ENCODE assay signal across 2 cellular contexts in the genomic region with DNA sequence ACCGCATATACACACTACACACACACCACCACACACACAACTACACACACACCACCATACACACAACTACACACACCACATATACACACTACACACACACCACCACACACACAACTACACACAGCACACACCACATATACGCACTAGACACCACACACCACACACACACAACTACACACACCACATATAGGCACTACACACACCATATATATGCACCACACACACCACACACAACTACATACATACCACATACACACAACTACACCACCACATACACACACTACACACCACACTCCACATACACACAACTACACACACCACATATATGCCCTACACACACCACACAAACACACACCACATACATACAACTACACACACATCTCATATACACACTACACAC.
TF ChIP-seq lines count a peak whose summit lies in the region.

No MANE protein-coding gene starts in this region.

TF ChIP-seq in HepG2, 621 proteins besides CTCF, POLR2A, EP300 and RAD21:
- TF ChIP-seq ZBTB3 (CRISPR knock-in tag; IDR thresholded peaks at IDR 0.05; ENCODE audit: borderline replicate concordance, low read depth) (no peak), CBX1 (IDR thresholded peaks at IDR 0.05; ENCODE audit: low read depth) (peak; percentile 68)
- TF ChIP-seq, protein P1, sequence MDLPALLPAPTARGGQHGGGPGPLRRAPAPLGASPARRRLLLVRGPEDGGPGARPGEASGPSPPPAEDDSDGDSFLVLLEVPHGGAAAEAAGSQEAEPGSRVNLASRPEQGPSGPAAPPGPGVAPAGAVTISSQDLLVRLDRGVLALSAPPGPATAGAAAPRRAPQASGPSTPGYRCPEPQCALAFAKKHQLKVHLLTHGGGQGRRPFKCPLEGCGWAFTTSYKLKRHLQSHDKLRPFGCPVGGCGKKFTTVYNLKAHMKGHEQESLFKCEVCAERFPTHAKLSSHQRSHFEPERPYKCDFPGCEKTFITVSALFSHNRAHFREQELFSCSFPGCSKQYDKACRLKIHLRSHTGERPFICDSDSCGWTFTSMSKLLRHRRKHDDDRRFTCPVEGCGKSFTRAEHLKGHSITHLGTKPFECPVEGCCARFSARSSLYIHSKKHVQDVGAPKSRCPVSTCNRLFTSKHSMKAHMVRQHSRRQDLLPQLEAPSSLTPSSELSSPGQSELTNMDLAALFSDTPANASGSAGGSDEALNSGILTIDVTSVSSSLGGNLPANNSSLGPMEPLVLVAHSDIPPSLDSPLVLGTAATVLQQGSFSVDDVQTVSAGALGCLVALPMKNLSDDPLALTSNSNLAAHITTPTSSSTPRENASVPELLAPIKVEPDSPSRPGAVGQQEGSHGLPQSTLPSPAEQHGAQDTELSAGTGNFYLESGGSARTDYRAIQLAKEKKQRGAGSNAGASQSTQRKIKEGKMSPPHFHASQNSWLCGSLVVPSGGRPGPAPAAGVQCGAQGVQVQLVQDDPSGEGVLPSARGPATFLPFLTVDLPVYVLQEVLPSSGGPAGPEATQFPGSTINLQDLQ (CRISPR knock-in tag; IDR thresholded peaks at IDR 0.05) = no peak
- TF ChIP-seq, protein P2, sequence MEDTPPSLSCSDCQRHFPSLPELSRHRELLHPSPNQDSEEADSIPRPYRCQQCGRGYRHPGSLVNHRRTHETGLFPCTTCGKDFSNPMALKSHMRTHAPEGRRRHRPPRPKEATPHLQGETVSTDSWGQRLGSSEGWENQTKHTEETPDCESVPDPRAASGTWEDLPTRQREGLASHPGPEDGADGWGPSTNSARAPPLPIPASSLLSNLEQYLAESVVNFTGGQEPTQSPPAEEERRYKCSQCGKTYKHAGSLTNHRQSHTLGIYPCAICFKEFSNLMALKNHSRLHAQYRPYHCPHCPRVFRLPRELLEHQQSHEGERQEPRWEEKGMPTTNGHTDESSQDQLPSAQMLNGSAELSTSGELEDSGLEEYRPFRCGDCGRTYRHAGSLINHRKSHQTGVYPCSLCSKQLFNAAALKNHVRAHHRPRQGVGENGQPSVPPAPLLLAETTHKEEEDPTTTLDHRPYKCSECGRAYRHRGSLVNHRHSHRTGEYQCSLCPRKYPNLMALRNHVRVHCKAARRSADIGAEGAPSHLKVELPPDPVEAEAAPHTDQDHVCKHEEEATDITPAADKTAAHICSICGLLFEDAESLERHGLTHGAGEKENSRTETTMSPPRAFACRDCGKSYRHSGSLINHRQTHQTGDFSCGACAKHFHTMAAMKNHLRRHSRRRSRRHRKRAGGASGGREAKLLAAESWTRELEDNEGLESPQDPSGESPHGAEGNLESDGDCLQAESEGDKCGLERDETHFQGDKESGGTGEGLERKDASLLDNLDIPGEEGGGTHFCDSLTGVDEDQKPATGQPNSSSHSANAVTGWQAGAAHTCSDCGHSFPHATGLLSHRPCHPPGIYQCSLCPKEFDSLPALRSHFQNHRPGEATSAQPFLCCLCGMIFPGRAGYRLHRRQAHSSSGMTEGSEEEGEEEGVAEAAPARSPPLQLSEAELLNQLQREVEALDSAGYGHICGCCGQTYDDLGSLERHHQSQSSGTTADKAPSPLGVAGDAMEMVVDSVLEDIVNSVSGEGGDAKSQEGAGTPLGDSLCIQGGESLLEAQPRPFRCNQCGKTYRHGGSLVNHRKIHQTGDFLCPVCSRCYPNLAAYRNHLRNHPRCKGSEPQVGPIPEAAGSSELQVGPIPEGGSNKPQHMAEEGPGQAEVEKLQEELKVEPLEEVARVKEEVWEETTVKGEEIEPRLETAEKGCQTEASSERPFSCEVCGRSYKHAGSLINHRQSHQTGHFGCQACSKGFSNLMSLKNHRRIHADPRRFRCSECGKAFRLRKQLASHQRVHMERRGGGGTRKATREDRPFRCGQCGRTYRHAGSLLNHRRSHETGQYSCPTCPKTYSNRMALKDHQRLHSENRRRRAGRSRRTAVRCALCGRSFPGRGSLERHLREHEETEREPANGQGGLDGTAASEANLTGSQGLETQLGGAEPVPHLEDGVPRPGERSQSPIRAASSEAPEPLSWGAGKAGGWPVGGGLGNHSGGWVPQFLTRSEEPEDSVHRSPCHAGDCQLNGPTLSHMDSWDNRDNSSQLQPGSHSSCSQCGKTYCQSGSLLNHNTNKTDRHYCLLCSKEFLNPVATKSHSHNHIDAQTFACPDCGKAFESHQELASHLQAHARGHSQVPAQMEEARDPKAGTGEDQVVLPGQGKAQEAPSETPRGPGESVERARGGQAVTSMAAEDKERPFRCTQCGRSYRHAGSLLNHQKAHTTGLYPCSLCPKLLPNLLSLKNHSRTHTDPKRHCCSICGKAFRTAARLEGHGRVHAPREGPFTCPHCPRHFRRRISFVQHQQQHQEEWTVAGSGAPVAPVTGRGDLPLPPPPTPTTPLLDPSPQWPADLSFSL (CRISPR knock-in tag; IDR thresholded peaks at IDR 0.05) = peak; percentile 98

TF ChIP-seq in K562, 482 proteins besides CTCF, POLR2A, EP300 and RAD21:
- TF ChIP-seq ADNP (tag; IDR thresholded peaks at IDR 0.05) (peak; percentile 42; the same call in 1 of the 2 replicates), SRF (CRISPR knock-in tag; IDR thresholded peaks at IDR 0.05) (no peak)
